In genomic region chr15:90994417-90995311, GRCh38 we compare ENCODE assay signal across 1 cellular context.
TF ChIP-seq lines count a peak whose summit lies in the region.

PRC1 (minus strand) TSS chr15:90994535; CDS start chr15:90994417, 118 bp downstream.

TF ChIP-seq in HepG2, 621 proteins besides CTCF, POLR2A, EP300 and RAD21 (continued from another document and continues in another):
- TF ChIP-seq TMF1 (CRISPR knock-in tag; IDR thresholded peaks at IDR 0.05; ENCODE audit: low read depth) (peak; percentile 91), ZNF589 (CRISPR knock-in tag; conservative IDR thresholded peaks at IDR 0.05) (peak; percentile 76; the same call in 1 of the 2 replicates), ZNF354B (CRISPR knock-in tag; IDR thresholded peaks at IDR 0.05) (peak; percentile 51; the same call in 1 of the 2 replicates), ZNF24 (IDR thresholded peaks at IDR 0.05) (no peak), HMGXB3 (CRISPR knock-in tag; IDR thresholded peaks at IDR 0.05; ENCODE audit: borderline replicate concordance) (no peak; the same call in 1 of the 2 replicates), TAF15 (IDR thresholded peaks at IDR 0.05; ENCODE audit: low read depth, low read length, poor library complexity, severe bottlenecking) (peak; percentile 66), MEIS1 (CRISPR knock-in tag; IDR thresholded peaks at IDR 0.05; ENCODE audit: borderline replicate concordance) (peak; percentile 67; the same call in 1 of the 2 replicates), UBTF (CRISPR knock-in tag; IDR thresholded peaks at IDR 0.05) (peak; percentile 87), KDM1A (CRISPR knock-in tag; IDR thresholded peaks at IDR 0.05) (no peak), ZNF629 (CRISPR knock-in tag; conservative IDR thresholded peaks at IDR 0.05) (peak; percentile 44; the same call in 1 of the 2 replicates), MATR3 (CRISPR knock-in tag; IDR thresholded peaks at IDR 0.05) (no peak), SIX4 (CRISPR knock-in tag; IDR thresholded peaks at IDR 0.05) (no peak), HOXA9 (CRISPR knock-in tag; IDR thresholded peaks at IDR 0.05; ENCODE audit: borderline replicate concordance) (0 out of 2 replicates have a peak, but pooled peaks have one; percentile 27), HMGXB4 (CRISPR knock-in tag; IDR thresholded peaks at IDR 0.05; ENCODE audit: borderline replicate concordance in 1 of 2, low read depth in 1 of 2) (peak; percentile 83 to 85), TP53 (CRISPR knock-in tag; conservative IDR thresholded peaks at IDR 0.05) (no peak), PLRG1 (conservative IDR thresholded peaks at IDR 0.05) (no peak), KAT2B (IDR thresholded peaks at IDR 0.05; ENCODE audit: borderline replicate concordance, low read depth, low read length) (no peak), ZNF3 (CRISPR knock-in tag; IDR thresholded peaks at IDR 0.05) (no peak), ZNF616 (CRISPR knock-in tag; IDR thresholded peaks at IDR 0.05; ENCODE audit: low read depth) (0 out of 2 replicates have a peak, but pooled peaks have one; percentile 31), PHF20 (CRISPR knock-in tag; IDR thresholded peaks at IDR 0.05) (peak; percentile 86), ZNF598 (CRISPR knock-in tag; IDR thresholded peaks at IDR 0.05; ENCODE audit: borderline replicate concordance) (peak; percentile 70; the same call in 1 of the 2 replicates), SMC3 (IDR thresholded peaks at IDR 0.05; ENCODE audit: low read length) (no peak), ERF (CRISPR knock-in tag; IDR thresholded peaks at IDR 0.05) (peak; percentile 58; the same call in 1 of the 2 replicates), MXD1 (CRISPR knock-in tag; IDR thresholded peaks at IDR 0.05) (peak; percentile 81), ZNF775 (CRISPR knock-in tag; IDR thresholded peaks at IDR 0.05; ENCODE audit: borderline replicate concordance) (no peak), ZNF546 (CRISPR knock-in tag; conservative IDR thresholded peaks at IDR 0.05) (no peak), CREBL2 (CRISPR knock-in tag; IDR thresholded peaks at IDR 0.05; ENCODE audit: borderline replicate concordance) (peak; percentile 28; the same call in 1 of the 2 replicates), SOX5 (CRISPR knock-in tag; IDR thresholded peaks at IDR 0.05; ENCODE audit: borderline replicate concordance) (peak; percentile 37; the same call in 1 of the 2 replicates), KMT2B (CRISPR knock-in tag; IDR thresholded peaks at IDR 0.05) (peak; percentile 96), ZNF720 (CRISPR knock-in tag; IDR thresholded peaks at IDR 0.05) (no peak), ZNF331 (CRISPR knock-in tag; IDR thresholded peaks at IDR 0.05) (peak; percentile 52; the same call in 1 of the 2 replicates), KDM6A (CRISPR knock-in tag; IDR thresholded peaks at IDR 0.05; ENCODE audit: low read depth) (no peak), SMARCC2 (IDR thresholded peaks at IDR 0.05) (no peak), NFE2L1 (CRISPR knock-in tag; IDR thresholded peaks at IDR 0.05; ENCODE audit: borderline replicate concordance) (no peak), SALL2 (CRISPR knock-in tag; IDR thresholded peaks at IDR 0.05) (no peak; the same call in none of the 2 replicates), TARDBP (CRISPR knock-in tag; IDR thresholded peaks at IDR 0.05) (peak; percentile 85)
- TF ChIP-seq, protein P1, sequence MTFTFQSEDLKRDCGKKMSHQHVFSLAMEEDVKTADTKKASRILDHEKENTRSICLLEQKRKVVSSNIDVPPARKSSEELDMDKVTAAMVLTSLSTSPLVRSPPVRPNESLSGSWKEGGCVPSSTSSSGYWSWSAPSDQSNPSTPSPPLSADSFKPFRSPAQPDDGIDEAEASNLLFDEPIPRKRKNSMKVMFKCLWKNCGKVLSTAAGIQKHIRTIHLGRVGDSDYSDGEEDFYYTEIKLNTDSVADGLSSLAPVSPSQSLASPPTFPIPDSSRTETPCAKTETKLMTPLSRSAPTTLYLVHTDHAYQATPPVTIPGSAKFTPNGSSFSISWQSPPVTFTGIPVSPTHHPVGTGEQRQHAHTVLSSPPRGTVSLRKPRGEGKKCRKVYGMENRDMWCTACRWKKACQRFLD (CRISPR knock-in tag; IDR thresholded peaks at IDR 0.05; ENCODE audit: borderline replicate concordance) = peak; percentile 24; the same call in 1 of the 2 replicates
- TF ChIP-seq, protein P2, sequence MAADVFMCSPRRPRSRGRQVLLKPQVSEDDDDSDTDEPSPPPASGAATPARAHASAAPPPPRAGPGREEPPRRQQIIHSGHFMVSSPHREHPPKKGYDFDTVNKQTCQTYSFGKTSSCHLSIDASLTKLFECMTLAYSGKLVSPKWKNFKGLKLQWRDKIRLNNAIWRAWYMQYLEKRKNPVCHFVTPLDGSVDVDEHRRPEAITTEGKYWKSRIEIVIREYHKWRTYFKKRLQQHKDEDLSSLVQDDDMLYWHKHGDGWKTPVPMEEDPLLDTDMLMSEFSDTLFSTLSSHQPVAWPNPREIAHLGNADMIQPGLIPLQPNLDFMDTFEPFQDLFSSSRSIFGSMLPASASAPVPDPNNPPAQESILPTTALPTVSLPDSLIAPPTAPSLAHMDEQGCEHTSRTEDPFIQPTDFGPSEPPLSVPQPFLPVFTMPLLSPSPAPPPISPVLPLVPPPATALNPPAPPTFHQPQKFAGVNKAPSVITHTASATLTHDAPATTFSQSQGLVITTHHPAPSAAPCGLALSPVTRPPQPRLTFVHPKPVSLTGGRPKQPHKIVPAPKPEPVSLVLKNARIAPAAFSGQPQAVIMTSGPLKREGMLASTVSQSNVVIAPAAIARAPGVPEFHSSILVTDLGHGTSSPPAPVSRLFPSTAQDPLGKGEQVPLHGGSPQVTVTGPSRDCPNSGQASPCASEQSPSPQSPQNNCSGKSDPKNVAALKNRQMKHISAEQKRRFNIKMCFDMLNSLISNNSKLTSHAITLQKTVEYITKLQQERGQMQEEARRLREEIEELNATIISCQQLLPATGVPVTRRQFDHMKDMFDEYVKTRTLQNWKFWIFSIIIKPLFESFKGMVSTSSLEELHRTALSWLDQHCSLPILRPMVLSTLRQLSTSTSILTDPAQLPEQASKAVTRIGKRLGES (CRISPR knock-in tag; IDR thresholded peaks at IDR 0.05; ENCODE audit: borderline replicate concordance) = no peak
- TF ChIP-seq, protein P3, sequence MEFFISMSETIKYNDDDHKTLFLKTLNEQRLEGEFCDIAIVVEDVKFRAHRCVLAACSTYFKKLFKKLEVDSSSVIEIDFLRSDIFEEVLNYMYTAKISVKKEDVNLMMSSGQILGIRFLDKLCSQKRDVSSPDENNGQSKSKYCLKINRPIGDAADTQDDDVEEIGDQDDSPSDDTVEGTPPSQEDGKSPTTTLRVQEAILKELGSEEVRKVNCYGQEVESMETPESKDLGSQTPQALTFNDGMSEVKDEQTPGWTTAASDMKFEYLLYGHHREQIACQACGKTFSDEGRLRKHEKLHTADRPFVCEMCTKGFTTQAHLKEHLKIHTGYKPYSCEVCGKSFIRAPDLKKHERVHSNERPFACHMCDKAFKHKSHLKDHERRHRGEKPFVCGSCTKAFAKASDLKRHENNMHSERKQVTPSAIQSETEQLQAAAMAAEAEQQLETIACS (CRISPR knock-in tag; IDR thresholded peaks at IDR 0.05) = no peak
- TF ChIP-seq, protein P4, sequence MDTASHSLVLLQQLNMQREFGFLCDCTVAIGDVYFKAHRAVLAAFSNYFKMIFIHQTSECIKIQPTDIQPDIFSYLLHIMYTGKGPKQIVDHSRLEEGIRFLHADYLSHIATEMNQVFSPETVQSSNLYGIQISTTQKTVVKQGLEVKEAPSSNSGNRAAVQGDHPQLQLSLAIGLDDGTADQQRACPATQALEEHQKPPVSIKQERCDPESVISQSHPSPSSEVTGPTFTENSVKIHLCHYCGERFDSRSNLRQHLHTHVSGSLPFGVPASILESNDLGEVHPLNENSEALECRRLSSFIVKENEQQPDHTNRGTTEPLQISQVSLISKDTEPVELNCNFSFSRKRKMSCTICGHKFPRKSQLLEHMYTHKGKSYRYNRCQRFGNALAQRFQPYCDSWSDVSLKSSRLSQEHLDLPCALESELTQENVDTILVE (CRISPR knock-in tag; IDR thresholded peaks at IDR 0.05) = no peak
- TF ChIP-seq, protein P5, sequence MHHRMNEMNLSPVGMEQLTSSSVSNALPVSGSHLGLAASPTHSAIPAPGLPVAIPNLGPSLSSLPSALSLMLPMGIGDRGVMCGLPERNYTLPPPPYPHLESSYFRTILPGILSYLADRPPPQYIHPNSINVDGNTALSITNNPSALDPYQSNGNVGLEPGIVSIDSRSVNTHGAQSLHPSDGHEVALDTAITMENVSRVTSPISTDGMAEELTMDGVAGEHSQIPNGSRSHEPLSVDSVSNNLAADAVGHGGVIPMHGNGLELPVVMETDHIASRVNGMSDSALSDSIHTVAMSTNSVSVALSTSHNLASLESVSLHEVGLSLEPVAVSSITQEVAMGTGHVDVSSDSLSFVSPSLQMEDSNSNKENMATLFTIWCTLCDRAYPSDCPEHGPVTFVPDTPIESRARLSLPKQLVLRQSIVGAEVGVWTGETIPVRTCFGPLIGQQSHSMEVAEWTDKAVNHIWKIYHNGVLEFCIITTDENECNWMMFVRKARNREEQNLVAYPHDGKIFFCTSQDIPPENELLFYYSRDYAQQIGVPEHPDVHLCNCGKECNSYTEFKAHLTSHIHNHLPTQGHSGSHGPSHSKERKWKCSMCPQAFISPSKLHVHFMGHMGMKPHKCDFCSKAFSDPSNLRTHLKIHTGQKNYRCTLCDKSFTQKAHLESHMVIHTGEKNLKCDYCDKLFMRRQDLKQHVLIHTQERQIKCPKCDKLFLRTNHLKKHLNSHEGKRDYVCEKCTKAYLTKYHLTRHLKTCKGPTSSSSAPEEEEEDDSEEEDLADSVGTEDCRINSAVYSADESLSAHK (CRISPR knock-in tag; IDR thresholded peaks at IDR 0.05; ENCODE audit: borderline replicate concordance) = no peak
- TF ChIP-seq, protein P6, sequence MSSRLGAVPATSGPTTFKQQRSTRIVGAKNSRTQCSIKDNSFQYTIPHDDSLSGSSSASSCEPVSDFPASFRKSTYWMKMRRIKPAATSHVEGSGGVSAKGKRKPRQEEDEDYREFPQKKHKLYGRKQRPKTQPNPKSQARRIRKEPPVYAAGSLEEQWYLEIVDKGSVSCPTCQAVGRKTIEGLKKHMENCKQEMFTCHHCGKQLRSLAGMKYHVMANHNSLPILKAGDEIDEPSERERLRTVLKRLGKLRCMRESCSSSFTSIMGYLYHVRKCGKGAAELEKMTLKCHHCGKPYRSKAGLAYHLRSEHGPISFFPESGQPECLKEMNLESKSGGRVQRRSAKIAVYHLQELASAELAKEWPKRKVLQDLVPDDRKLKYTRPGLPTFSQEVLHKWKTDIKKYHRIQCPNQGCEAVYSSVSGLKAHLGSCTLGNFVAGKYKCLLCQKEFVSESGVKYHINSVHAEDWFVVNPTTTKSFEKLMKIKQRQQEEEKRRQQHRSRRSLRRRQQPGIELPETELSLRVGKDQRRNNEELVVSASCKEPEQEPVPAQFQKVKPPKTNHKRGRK (CRISPR knock-in tag; IDR thresholded peaks at IDR 0.05) = no peak
